9 cellular contexts compared by ENCODE assay signal in the genomic region with DNA sequence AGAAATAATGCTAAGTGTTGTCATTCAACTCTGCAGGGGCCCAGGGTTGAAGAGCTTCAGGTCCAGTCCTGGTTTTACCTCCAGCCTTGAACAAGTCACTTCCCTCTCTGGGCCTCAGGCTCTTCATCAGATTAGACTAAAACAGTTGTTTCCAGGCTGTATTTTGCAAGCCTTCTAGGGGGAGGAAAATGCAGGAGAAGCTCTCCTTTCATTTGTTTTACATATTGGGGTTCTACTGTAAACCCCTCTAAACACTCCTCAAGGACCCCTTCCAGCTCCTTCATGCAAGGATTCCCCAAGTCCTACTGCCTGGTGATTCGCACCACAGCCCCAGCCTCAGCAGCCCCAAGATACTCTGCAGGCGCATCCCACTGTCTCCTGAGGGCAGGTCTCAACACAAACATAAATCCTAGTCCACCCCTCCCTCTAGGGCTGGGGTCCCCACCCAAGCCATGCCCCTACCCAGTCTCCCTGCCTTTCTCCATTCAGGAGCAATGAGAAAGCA. TPM values are rescaled to one million over a fixed set of nuclear protein-coding genes. Genes with fewer than 3 reads are reported as not detected.
A peak's percentile ranks its signal among the peaks of the same experiment; 100 is the strongest.
DNase-seq lines count a peak whose midpoint lies in the region; ATAC-seq and TF ChIP-seq lines count a peak whose summit lies in the region.
"Had no signal": no experiment of that assay in that cellular context is flagged by ENCODE, and none has a peak within 500 bp of the region (broad histone marks: within the 10 kb centered on the region; RNA-seq: fewer than 3 reads in every experiment).

No MANE protein-coding gene starts in this region.

- H3K9me1 ChIP-seq in IMR-90 (ENCODE audit: insufficient read depth, low read length) = no peaks in the 10 kb centered on the region; the same call in 1 of the 2 replicates

- H3K9ac ChIP-seq in IMR-90 (ENCODE audit: low read depth, low read length) = no peak overlapping the region

- no peak overlapping the region for H2BK5ac ChIP-seq in IMR-90 (ENCODE audit: low read depth, low read length, poor library complexity, severe bottlenecking)

- 0 out of 2 replicates have a peak overlapping the region, but pooled peaks have one; percentile 20 for H3K4me2 ChIP-seq in IMR-90 (ENCODE audit: low read depth, low read length)

- no peaks in the 10 kb centered on the region for H3K79me1 ChIP-seq in IMR-90 (ENCODE audit: low read depth in 1 of 2, low read length in 2 of 2)

- intact Hi-C loops in IMR-90 (cut with micrococcal nuclease) (no loop called here), right lobe of liver (cut with DNase I) (no loop called here)
- intact Hi-C loops in activated CD8-positive, alpha-beta T cell treated with anti-CD3 and anti-CD28 coated beads for 36 hours (cut with micrococcal nuclease) = no loop called here

- dilution Hi-C loops in IMR-90 (cut with HindIII; ENCODE audit: low sequenced_read_pairs, unreplicated experiment) = no loop called here

- no peak overlapping the region for H3K4me3 Mint-ChIP-seq in activated CD8-positive, alpha-beta T cell treated with anti-CD3 and anti-CD28 coated beads for 36 hours
- no peak overlapping the region for H3K4me3 Mint-ChIP-seq in natural killer cell treated with Interleukin-12 subunit alpha and Interleukin-12 subunit beta and Interleukin-15 and Interleukin-18, amount 100 ng/mL, for 72 hours
- H3K4me3 Mint-ChIP-seq: activated naive CD8-positive, alpha-beta T cell treated with anti-CD3 and anti-CD28 coated beads, Interleukin-2, amount 10 ng/mL, durations not matched to agents 7 days and 5 days had no signal

- WGBS in IMR-90 (ENCODE audit: extremely low coverage in 2 of 2, insufficient read length in 1 of 2), 2 experiments = no CpG with 5 or more reads among the region's 2 CpGs
- WGBS in right lobe of liver (ENCODE audit: insufficient coverage, low coverage, low lambda C conversion rate, missing lambda C conversion rate) = 100% methylated on average over 1 of the region's 2 CpGs

- TF ChIP-seq POLR2A in IMR-90 (IDR thresholded peaks at IDR 0.05; ENCODE audit: low read depth, low read length) = no peak
- TF ChIP-seq POLR2A in right lobe of liver (IDR thresholded peaks at IDR 0.05) = no peak

- H3K4me1 ChIP-seq in IMR-90 (ENCODE audit: control insufficient read depth, insufficient read depth, low read length) (no peaks in the 10 kb centered on the region; the same call in 1 of the 2 replicates), right lobe of liver (peaks cover 0 to 7% (median 0%) of the 10 kb centered on the region in 4 donors)

- peak; percentile 64 for ATAC-seq in IMR-90 (ENCODE audit: low read depth)
- peak; percentile 58 for ATAC-seq in activated CD8-positive, alpha-beta T cell treated with anti-CD3 and anti-CD28 coated beads for 36 hours
- peak; percentile 45 to 81 (median 58) for ATAC-seq in right lobe of liver
- ATAC-seq in natural killer cell treated with Interleukin-12 subunit alpha and Interleukin-12 subunit beta and Interleukin-15 and Interleukin-18, amount 100 ng/mL, for 72 hours = no peak
- ATAC-seq in HG03469 (IDR thresholded peaks at IDR 0.05; ENCODE audit: unreplicated experiment) = no peak

- no peaks in the 10 kb centered on the region for H4K20me1 ChIP-seq in IMR-90 (ENCODE audit: insufficient read depth, low read length)

- H3K27ac ChIP-seq in IMR-90 (ENCODE audit: insufficient read depth, low read length) (no peak overlapping the region), right lobe of liver (peak overlapping the region in 1 of 3 donors; percentile 33)

- no TSS peak for BruUV-seq in IMR-90 (replicated peaks; lab: Mats Ljungman, UMichigan)

- H3K36me3 ChIP-seq in IMR-90 (ENCODE audit: control insufficient read depth, insufficient read depth, low read length) (no peaks in the 10 kb centered on the region), right lobe of liver (no peaks in the 10 kb centered on the region)

- no peak overlapping the region for H3K14ac ChIP-seq in IMR-90 (replicated peaks; ENCODE audit: low read depth, low read length)

- no peak overlapping the region for H3K56ac ChIP-seq in IMR-90 (ENCODE audit: extremely low read depth, insufficient read depth, low read length)

- no peak overlapping the region for H2BK120ac ChIP-seq in IMR-90 (ENCODE audit: low read depth, low read length)

- H3K18ac ChIP-seq in IMR-90 (ENCODE audit: low read depth, low read length) = no peak overlapping the region

- no peak overlapping the region for H3K4ac ChIP-seq in IMR-90 (ENCODE audit: low read depth, low read length)

- no peak overlapping the region for H3K23ac ChIP-seq in IMR-90 (ENCODE audit: low read depth, low read length)

- H3K9me3 Mint-ChIP-seq in activated CD8-positive, alpha-beta T cell treated with anti-CD3 and anti-CD28 coated beads for 36 hours = no peaks in the 10 kb centered on the region
- no peaks in the 10 kb centered on the region for H3K9me3 Mint-ChIP-seq in natural killer cell treated with Interleukin-12 subunit alpha and Interleukin-12 subunit beta and Interleukin-15 and Interleukin-18, amount 100 ng/mL, for 72 hours
- H3K9me3 Mint-ChIP-seq: activated naive CD8-positive, alpha-beta T cell treated with anti-CD3 and anti-CD28 coated beads, Interleukin-2, amount 10 ng/mL, durations not matched to agents 7 days and 5 days had no signal

- H4K5ac ChIP-seq in IMR-90 (ENCODE audit: low read depth, low read length) = no peak overlapping the region; the same call in 1 of the 2 replicates

- DNase-seq in CD1c-positive myeloid dendritic cell (ENCODE audit: extremely low spot score) (peak; percentile 69), IMR-90 (peak; percentile 57), right lobe of liver (no peak), NCI-H187 (lab: John Stamatoyannopoulos, UW) (no peak)
- DNase-seq in activated CD8-positive, alpha-beta T cell treated with anti-CD3 and anti-CD28 coated beads for 36 hours = peak; percentile 18
- no peak for DNase-seq in natural killer cell treated with Interleukin-12 subunit alpha and Interleukin-12 subunit beta and Interleukin-15 and Interleukin-18, amount 100 ng/mL, for 72 hours (ENCODE audit: low spot score)
- DNase-seq in activated CD4-positive, CD25-positive, alpha-beta regulatory T cell treated with anti-CD3 and anti-CD28 coated beads, Interleukin-2, amount 50 U/mL, for 72 hours = no peak
- DNase-seq: activated naive CD8-positive, alpha-beta T cell treated with anti-CD3 and anti-CD28 coated beads, Interleukin-2, amount 10 ng/mL, durations not matched to agents 7 days and 5 days had no signal

- H3K4me3 ChIP-seq in IMR-90 (ENCODE audit: insufficient read depth, low read depth, low read length) = no peak overlapping the region
- H3K4me3 ChIP-seq in right lobe of liver = no peak overlapping the region

- no peaks in the 10 kb centered on the region for H3K4me1 Mint-ChIP-seq in activated CD8-positive, alpha-beta T cell treated with anti-CD3 and anti-CD28 coated beads for 36 hours (ENCODE audit: low read depth)
- peaks cover 4 to 5% of the 10 kb centered on the region in 2 donors for H3K4me1 Mint-ChIP-seq in natural killer cell treated with Interleukin-12 subunit alpha and Interleukin-12 subunit beta and Interleukin-15 and Interleukin-18, amount 100 ng/mL, for 72 hours (ENCODE audit: low read depth in 2 of 2)

- TF ChIP-seq CTCF in IMR-90 (conservative IDR thresholded peaks at IDR 0.05; ENCODE audit: low read depth, low read length) (no peak), right lobe of liver (IDR thresholded peaks at IDR 0.05) (no peak)
- TF ChIP-seq CTCF in activated CD8-positive, alpha-beta T cell treated with anti-CD3 and anti-CD28 coated beads for 36 hours (IDR thresholded peaks at IDR 0.05) = no peak

- H3K36me3 Mint-ChIP-seq in activated CD8-positive, alpha-beta T cell treated with anti-CD3 and anti-CD28 coated beads for 36 hours (ENCODE audit: low read depth) = no peaks in the 10 kb centered on the region
- H3K36me3 Mint-ChIP-seq in natural killer cell treated with Interleukin-12 subunit alpha and Interleukin-12 subunit beta and Interleukin-15 and Interleukin-18, amount 100 ng/mL, for 72 hours = no peaks in the 10 kb centered on the region
- H3K36me3 Mint-ChIP-seq: activated naive CD8-positive, alpha-beta T cell treated with anti-CD3 and anti-CD28 coated beads, Interleukin-2, amount 10 ng/mL, durations not matched to agents 7 days and 5 days had no signal

- H2AFZ ChIP-seq in IMR-90 (replicated peaks; ENCODE audit: low read length, poor library complexity) = no peak overlapping the region

- no peak overlapping the region for H2AK5ac ChIP-seq in IMR-90 (ENCODE audit: low read depth, low read length)

- H3K9me3 ChIP-seq in IMR-90 (ENCODE audit: control insufficient read depth, insufficient read depth, low read length) (no peaks in the 10 kb centered on the region), right lobe of liver (no peaks in the 10 kb centered on the region)

- no peak for TF ChIP-seq RAD21 in IMR-90 (IDR thresholded peaks at IDR 0.05; ENCODE audit: low read length)

- no peak overlapping the region for H3K27ac Mint-ChIP-seq in activated CD8-positive, alpha-beta T cell treated with anti-CD3 and anti-CD28 coated beads for 36 hours
- no peak overlapping the region for H3K27ac Mint-ChIP-seq in natural killer cell treated with Interleukin-12 subunit alpha and Interleukin-12 subunit beta and Interleukin-15 and Interleukin-18, amount 100 ng/mL, for 72 hours
- H3K27ac Mint-ChIP-seq: activated naive CD8-positive, alpha-beta T cell treated with anti-CD3 and anti-CD28 coated beads, Interleukin-2, amount 10 ng/mL, durations not matched to agents 7 days and 5 days had no signal

- no peak overlapping the region for H2AK9ac ChIP-seq in IMR-90 (replicated peaks; ENCODE audit: low read depth, low read length, poor library complexity)

- POLR2A ChIA-PET in IMR-90 (lab: Charles Lee; ENCODE audit: unreplicated experiment) = no interaction called here
- POLR2A ChIA-PET in activated CD8-positive, alpha-beta T cell treated with anti-CD3 and anti-CD28 coated beads for 36 hours (lab: Charles Lee) = no interaction called here

- H4K91ac ChIP-seq in IMR-90 (ENCODE audit: insufficient read depth, low read depth, low read length) = no peak overlapping the region

- no peak overlapping the region for H2BK20ac ChIP-seq in IMR-90 (ENCODE audit: low read depth, low read length)

- in situ Hi-C loops in IMR-90 (cut with MboI; ENCODE audit: low sequenced_read_pairs) = no loop called here

- H3K27me3 ChIP-seq in IMR-90 (ENCODE audit: control insufficient read depth, insufficient read depth, low read length) (peaks cover 45% of the 10 kb centered on the region), right lobe of liver (no peaks in the 10 kb centered on the region)

- H2BK15ac ChIP-seq in IMR-90 (ENCODE audit: low read depth, low read length) = no peak overlapping the region

- CTCF ChIA-PET in IMR-90 (lab: Yijun Ruan, JAX) = no interaction called here
- CTCF ChIA-PET in activated CD8-positive, alpha-beta T cell treated with anti-CD3 and anti-CD28 coated beads for 36 hours (lab: Charles Lee) = interaction anchor here (0.9 to 1.3 kb wide), 4 partner anchors 16 to 192 kb away, joined by 3 read pairs; no protein-coding TSS in a partner anchor

- H4K8ac ChIP-seq in IMR-90 (ENCODE audit: low read depth in 2 of 2, low read length in 2 of 2) = no peak overlapping the region

- peaks cover 2% of the 10 kb centered on the region for H3K27me3 Mint-ChIP-seq in activated CD8-positive, alpha-beta T cell treated with anti-CD3 and anti-CD28 coated beads for 36 hours
- peaks cover 10 to 15% of the 10 kb centered on the region in 2 donors for H3K27me3 Mint-ChIP-seq in natural killer cell treated with Interleukin-12 subunit alpha and Interleukin-12 subunit beta and Interleukin-15 and Interleukin-18, amount 100 ng/mL, for 72 hours

RNA-seq across cellular contexts. Expression of a gene that starts 2.7 kb away (rescaled TPM):
- total RNA-seq in IMR-90 (2012; rRNA removed) (not detected in 2 replicates), right lobe of liver (not detected)
- polyA plus RNA-seq in IMR-90 (2012; rRNA removed) = not detected in 2 replicates
- not detected in 2 replicates for polyA plus RNA-seq in IMR-90 (2012; cell fraction: cytosol; rRNA removed)
- polyA plus RNA-seq in IMR-90 (2012; cell fraction: nucleus; rRNA removed; ENCODE audit: low replicate concordance) = not detected in 2 replicates
- total RNA-seq in activated CD8-positive, alpha-beta T cell treated with anti-CD3 and anti-CD28 coated beads for 36 hours = not detected
- total RNA-seq in natural killer cell treated with Interleukin-12 subunit alpha and Interleukin-12 subunit beta and Interleukin-15 and Interleukin-18, amount 100 ng/mL, for 72 hours = not detected
- total RNA-seq: activated naive CD8-positive, alpha-beta T cell treated with anti-CD3 and anti-CD28 coated beads, Interleukin-2, amount 10 ng/mL, durations not matched to agents 7 days and 5 days had no signal

RNA-seq across cellular contexts. Expression of a gene that starts 25.9 kb away (rescaled TPM):
- total RNA-seq in IMR-90 (2012; rRNA removed) (not detected in 2 replicates), right lobe of liver (100 to 1,000 TPM in 4 of 6 experiments, 10 to 100 TPM in 2; 84.6 to 481 (median 147) TPM)
- not detected in 2 replicates for polyA plus RNA-seq in IMR-90 (2012; rRNA removed)
- 0.01 TPM in 1 of 2 replicates, not detected in the other for polyA plus RNA-seq in IMR-90 (2012; cell fraction: cytosol; rRNA removed)
- 0.21 and 0.56 TPM in 2 replicates for polyA plus RNA-seq in IMR-90 (2012; cell fraction: nucleus; rRNA removed; ENCODE audit: low replicate concordance)
- under 1 TPM; 0.34 to 0.36 TPM for total RNA-seq in activated CD8-positive, alpha-beta T cell treated with anti-CD3 and anti-CD28 coated beads for 36 hours
- total RNA-seq in natural killer cell treated with Interleukin-12 subunit alpha and Interleukin-12 subunit beta and Interleukin-15 and Interleukin-18, amount 100 ng/mL, for 72 hours = under 1 TPM; 0.52 to 0.78 TPM

Comparison
In these comparisons a context has a peak if more than half of its experiments do, and no peak if none do; other contexts are left out.
1. DNase-seq: peak in CD1c-positive myeloid dendritic cell (single experiment), IMR-90 (single experiment) and activated CD8-positive, alpha-beta T cell treated with anti-CD3 and anti-CD28 coated beads for 36 hours (single experiment); none in right lobe of liver (0 of 3), natural killer cell treated with Interleukin-12 subunit alpha and Interleukin-12 subunit beta and Interleukin-15 and Interleukin-18, amount 100 ng/mL, for 72 hours (single experiment), activated CD4-positive, CD25-positive, alpha-beta regulatory T cell treated with anti-CD3 and anti-CD28 coated beads, Interleukin-2, amount 50 U/mL, for 72 hours (single experiment) and NCI-H187 (0 of 2).
2. ATAC-seq: peak in IMR-90 (single experiment), activated CD8-positive, alpha-beta T cell treated with anti-CD3 and anti-CD28 coated beads for 36 hours (single experiment) and right lobe of liver (4 of 4); none in natural killer cell treated with Interleukin-12 subunit alpha and Interleukin-12 subunit beta and Interleukin-15 and Interleukin-18, amount 100 ng/mL, for 72 hours (0 of 2) and HG03469 (single experiment).
3. RNA of a gene that starts 25.9 kb away (total RNA-seq): 84.6 to 481 TPM in right lobe of liver; 0.52 to 0.78 TPM in natural killer cell treated with Interleukin-12 subunit alpha and Interleukin-12 subunit beta and Interleukin-15 and Interleukin-18, amount 100 ng/mL, for 72 hours, 0.34 to 0.36 TPM in activated CD8-positive, alpha-beta T cell treated with anti-CD3 and anti-CD28 coated beads for 36 hours and not detected in IMR-90; every median in the first group is over 10 times any median in the second.